ENCODE assay signal across 30 cellular contexts in the genomic region with DNA sequence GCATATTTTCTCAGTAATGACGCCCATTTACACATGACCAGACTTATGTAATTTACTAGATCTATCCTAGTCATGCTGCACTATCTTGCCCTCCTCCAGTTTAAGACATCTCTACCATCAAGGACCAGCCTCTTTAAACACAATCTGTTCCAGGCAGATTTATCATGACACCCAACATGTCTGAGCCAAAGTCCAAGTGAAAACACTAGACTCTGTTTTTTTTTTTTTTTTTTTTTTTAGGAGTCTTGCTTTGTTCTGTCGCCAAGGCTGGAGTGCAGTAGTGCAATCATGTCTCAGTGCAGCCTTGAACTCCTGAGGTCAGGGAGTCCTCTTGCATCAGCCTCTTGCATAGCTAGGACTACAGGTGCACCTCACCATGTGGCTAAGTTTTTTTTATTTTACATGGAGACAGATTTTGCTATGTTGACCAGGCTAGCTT.
DNase-seq lines count a peak whose midpoint lies in the region; ATAC-seq and TF ChIP-seq lines count a peak whose summit lies in the region.
"Had no signal": no experiment of that assay in that cellular context is flagged by ENCODE, and none has a peak within 500 bp of the region (broad histone marks: within the 10 kb centered on the region; RNA-seq: fewer than 3 reads in every experiment).

No MANE protein-coding gene starts in this region.

- no peak for TF ChIP-seq CTCF in GM23338 (conservative IDR thresholded peaks at IDR 0.05; ENCODE audit: low read depth in 2 of 2)
- no peak for TF ChIP-seq CTCF in VCaP (conservative IDR thresholded peaks at IDR 0.05)
- TF ChIP-seq CTCF in omental fat pad (IDR thresholded peaks at IDR 0.05) = no peak

- DNase-seq in GM23338 (ENCODE audit: low spot score) (no peak), left colon (peak in 1 of 2 donors; percentile 51), omental fat pad (ENCODE audit: low spot score) (no peak), SIG-M5 treated with dmso at 0.1 percent for 504 hours (lab: John Stamatoyannopoulos, UW; ENCODE audit: unreplicated experiment) (no peak)
- no peak for DNase-seq in effector memory CD4-positive, alpha-beta T cell
- DNase-seq: activated CD4-positive, alpha-beta memory T cell treated with anti-CD3 and anti-CD28 coated beads, Interleukin-2, amount 10 ng/mL, durations not matched to agents 7 days and 5 days; activated CD4-positive, CD25-positive, alpha-beta regulatory T cell treated with anti-CD3 and anti-CD28 coated beads, Interleukin-2, amount 50 U/mL, for 72 hours; Calu3; caudate nucleus; dermis blood vessel endothelial cell; H9; IMR-90; kidney; NCI-H1092; NCI-H187 treated with DMSO at 0.1 percent for 48 hours; NCI-H2227 treated with DMSO at 0.1 percent for 48 hours; NCI-H526 treated with DMSO at 0.1 percent for 48 hours; psoas muscle; SJCRH30; stimulated activated naive CD4-positive, alpha-beta T cell; testis; uterus had no signal

- no peaks in the 10 kb centered on the region for H3K9me3 ChIP-seq in effector memory CD4-positive, alpha-beta T cell (ENCODE audit: control insufficient read depth, low read length)
- H3K9me3 ChIP-seq: ascending aorta, psoas muscle, SJCRH30, testis, uterus had no signal

- no peaks in the 10 kb centered on the region for H3F3A ChIP-seq in GM23338 (replicated peaks; ENCODE audit: low read depth)

- no peaks in the 10 kb centered on the region for H3K9me2 ChIP-seq in GM23338 (ENCODE audit: insufficient read depth)

- H3K4me2 ChIP-seq in GM23338 = no peak overlapping the region

- no peaks in the 10 kb centered on the region for H4K20me1 ChIP-seq in GM23338 (replicated peaks; ENCODE audit: insufficient read depth)

- no peak overlapping the region for H3K4me3 ChIP-seq in GM23338
- H3K4me3 ChIP-seq in effector memory CD4-positive, alpha-beta T cell (ENCODE audit: insufficient read depth, low read depth, low read length, poor library complexity, severe bottlenecking) = no peak overlapping the region
- H3K4me3 ChIP-seq: ascending aorta, lung, psoas muscle, SJCRH30, testis, uterus had no signal

- no peaks in the 10 kb centered on the region for H3K36me3 Mint-ChIP-seq in GM23338 (ENCODE audit: low read depth)
- H3K36me3 Mint-ChIP-seq: activated naive CD4-positive, alpha-beta T cell treated with anti-CD3 and anti-CD28 coated beads, Interleukin-2, amount 50 U/mL, for 72 hours had no signal

- intact Hi-C loops in left colon (cut with DNase I, micrococcal nuclease) = no loop called here

- no peaks in the 10 kb centered on the region for H3K79me2 ChIP-seq in GM23338 (replicated peaks; ENCODE audit: insufficient read depth)

- H3K36me3 ChIP-seq in GM23338 (ENCODE audit: insufficient read depth) = no peaks in the 10 kb centered on the region
- H3K36me3 ChIP-seq in effector memory CD4-positive, alpha-beta T cell (ENCODE audit: control insufficient read depth, insufficient read depth, low read length) = no peaks in the 10 kb centered on the region
- H3K36me3 ChIP-seq: ascending aorta, SJCRH30, uterus had no signal

- H3K27me3 Mint-ChIP-seq in GM23338 (ENCODE audit: insufficient read depth, low read depth, poor library complexity) = peaks cover 2% of the 10 kb centered on the region

- H2AFZ ChIP-seq in GM23338 = no peak overlapping the region

- H3K27me3 ChIP-seq in GM23338 (ENCODE audit: insufficient read depth) = no peaks in the 10 kb centered on the region
- H3K27me3 ChIP-seq in effector memory CD4-positive, alpha-beta T cell (replicated peaks; ENCODE audit: control insufficient read depth, insufficient read depth, low read length, poor library complexity, severe bottlenecking) = no peaks in the 10 kb centered on the region
- H3K27me3 ChIP-seq: ascending aorta, SJCRH30, testis, uterus had no signal

- H3K27ac ChIP-seq in GM23338 (ENCODE audit: low read depth) (peak overlapping the region; percentile 14; the same call in 1 of the 2 replicates), VCaP (peak overlapping the region; percentile 91)
- no peak overlapping the region for H3K27ac ChIP-seq in effector memory CD4-positive, alpha-beta T cell (ENCODE audit: insufficient read depth, low read length, poor library complexity, severe bottlenecking)
- H3K27ac ChIP-seq: ascending aorta, C4-2B, psoas muscle, SJCRH30, testis, uterus had no signal

- peaks cover 13% of the 10 kb centered on the region for H3K4me1 Mint-ChIP-seq in GM23338
- H3K4me1 Mint-ChIP-seq: activated CD4-positive, alpha-beta memory T cell treated with anti-CD3 and anti-CD28 coated beads, Interleukin-2, amount 10 ng/mL, durations not matched to agents 7 days and 5 days had no signal

- H3K9me3 Mint-ChIP-seq in GM23338 = no peaks in the 10 kb centered on the region
- H3K9me3 Mint-ChIP-seq: activated CD4-positive, alpha-beta memory T cell treated with anti-CD3 and anti-CD28 coated beads, Interleukin-2, amount 10 ng/mL, durations not matched to agents 7 days and 5 days; activated naive CD4-positive, alpha-beta T cell treated with anti-CD3 and anti-CD28 coated beads, Interleukin-2, amount 50 U/mL, for 72 hours; activated T-helper 2 cell treated with anti-CD3 and anti-CD28 coated beads, Interferon-gamma antibody, Interleukin-2, Interleukin-4, amounts not matched to agents 10 μg/mL and 5 μg/mL and 100 μg/mL, durations not matched to agents 14 hours and 24 hours and 36 hours; H9 had no signal

- H3K27ac Mint-ChIP-seq in GM23338 = peak overlapping the region; percentile 30
- H3K27ac Mint-ChIP-seq: activated CD4-positive, alpha-beta memory T cell treated with anti-CD3 and anti-CD28 coated beads, Interleukin-2, amount 10 ng/mL, durations not matched to agents 7 days and 5 days; activated naive CD4-positive, alpha-beta T cell treated with anti-CD3 and anti-CD28 coated beads, Interleukin-2, amount 50 U/mL, for 72 hours; activated T-helper 2 cell treated with anti-CD3 and anti-CD28 coated beads, Interferon-gamma antibody, Interleukin-2, Interleukin-4, amounts not matched to agents 10 μg/mL and 5 μg/mL and 100 μg/mL, durations not matched to agents 14 hours and 24 hours and 36 hours had no signal

- no peak overlapping the region for H3K4me3 Mint-ChIP-seq in GM23338
- H3K4me3 Mint-ChIP-seq: activated CD4-positive, alpha-beta memory T cell treated with anti-CD3 and anti-CD28 coated beads, Interleukin-2, amount 10 ng/mL, durations not matched to agents 7 days and 5 days; H9 had no signal

- H3K4me1 ChIP-seq in GM23338 (ENCODE audit: insufficient read depth) = no peaks in the 10 kb centered on the region
- no peaks in the 10 kb centered on the region for H3K4me1 ChIP-seq in effector memory CD4-positive, alpha-beta T cell (ENCODE audit: control insufficient read depth, insufficient read depth, low read length, poor library complexity, severe bottlenecking)
- H3K4me1 ChIP-seq: ascending aorta, SJCRH30, testis, uterus had no signal

- ATAC-seq in GM23338 (no peak), left colon (peak; percentile 80), omental fat pad (ENCODE audit: low FRiP score) (peak; percentile 76), HG02840 (IDR thresholded peaks at IDR 0.05; ENCODE audit: low FRiP score, unreplicated experiment) (no peak), HG03039 (IDR thresholded peaks at IDR 0.05; ENCODE audit: unreplicated experiment) (no peak)
- ATAC-seq: activated naive CD4-positive, alpha-beta T cell treated with anti-CD3 and anti-CD28 coated beads, Interleukin-2, amount 50 U/mL, for 72 hours; psoas muscle had no signal

TF ChIP-seq in GM23338, 12 proteins besides CTCF, POLR2A, EP300 and RAD21 (continues in another document):
- TF ChIP-seq, protein P1, sequence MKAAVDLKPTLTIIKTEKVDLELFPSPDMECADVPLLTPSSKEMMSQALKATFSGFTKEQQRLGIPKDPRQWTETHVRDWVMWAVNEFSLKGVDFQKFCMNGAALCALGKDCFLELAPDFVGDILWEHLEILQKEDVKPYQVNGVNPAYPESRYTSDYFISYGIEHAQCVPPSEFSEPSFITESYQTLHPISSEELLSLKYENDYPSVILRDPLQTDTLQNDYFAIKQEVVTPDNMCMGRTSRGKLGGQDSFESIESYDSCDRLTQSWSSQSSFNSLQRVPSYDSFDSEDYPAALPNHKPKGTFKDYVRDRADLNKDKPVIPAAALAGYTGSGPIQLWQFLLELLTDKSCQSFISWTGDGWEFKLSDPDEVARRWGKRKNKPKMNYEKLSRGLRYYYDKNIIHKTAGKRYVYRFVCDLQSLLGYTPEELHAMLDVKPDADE (IDR thresholded peaks at IDR 0.05) = no peak
- TF ChIP-seq, protein P2, sequence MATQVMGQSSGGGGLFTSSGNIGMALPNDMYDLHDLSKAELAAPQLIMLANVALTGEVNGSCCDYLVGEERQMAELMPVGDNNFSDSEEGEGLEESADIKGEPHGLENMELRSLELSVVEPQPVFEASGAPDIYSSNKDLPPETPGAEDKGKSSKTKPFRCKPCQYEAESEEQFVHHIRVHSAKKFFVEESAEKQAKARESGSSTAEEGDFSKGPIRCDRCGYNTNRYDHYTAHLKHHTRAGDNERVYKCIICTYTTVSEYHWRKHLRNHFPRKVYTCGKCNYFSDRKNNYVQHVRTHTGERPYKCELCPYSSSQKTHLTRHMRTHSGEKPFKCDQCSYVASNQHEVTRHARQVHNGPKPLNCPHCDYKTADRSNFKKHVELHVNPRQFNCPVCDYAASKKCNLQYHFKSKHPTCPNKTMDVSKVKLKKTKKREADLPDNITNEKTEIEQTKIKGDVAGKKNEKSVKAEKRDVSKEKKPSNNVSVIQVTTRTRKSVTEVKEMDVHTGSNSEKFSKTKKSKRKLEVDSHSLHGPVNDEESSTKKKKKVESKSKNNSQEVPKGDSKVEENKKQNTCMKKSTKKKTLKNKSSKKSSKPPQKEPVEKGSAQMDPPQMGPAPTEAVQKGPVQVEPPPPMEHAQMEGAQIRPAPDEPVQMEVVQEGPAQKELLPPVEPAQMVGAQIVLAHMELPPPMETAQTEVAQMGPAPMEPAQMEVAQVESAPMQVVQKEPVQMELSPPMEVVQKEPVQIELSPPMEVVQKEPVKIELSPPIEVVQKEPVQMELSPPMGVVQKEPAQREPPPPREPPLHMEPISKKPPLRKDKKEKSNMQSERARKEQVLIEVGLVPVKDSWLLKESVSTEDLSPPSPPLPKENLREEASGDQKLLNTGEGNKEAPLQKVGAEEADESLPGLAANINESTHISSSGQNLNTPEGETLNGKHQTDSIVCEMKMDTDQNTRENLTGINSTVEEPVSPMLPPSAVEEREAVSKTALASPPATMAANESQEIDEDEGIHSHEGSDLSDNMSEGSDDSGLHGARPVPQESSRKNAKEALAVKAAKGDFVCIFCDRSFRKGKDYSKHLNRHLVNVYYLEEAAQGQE (IDR thresholded peaks at IDR 0.05; ENCODE audit: unreplicated experiment) = no peak
- no peak for TF ChIP-seq JUNB (IDR thresholded peaks at IDR 0.05; ENCODE audit: unreplicated experiment)

Comparison
In these comparisons a context has a peak if more than half of its experiments do, and no peak if none do; other contexts are left out.
1. ATAC-seq: peak in left colon (single experiment) and omental fat pad (single experiment); none in GM23338 (single experiment), HG02840 (single experiment) and HG03039 (single experiment).